In genomic region chr11:8640305-8640932, GRCh38 we compare ENCODE assay signal across 25 cellular contexts. TPM values are rescaled to one million over a fixed set of nuclear protein-coding genes. Genes with fewer than 3 reads are reported as not detected.
"Had no signal": no experiment of that assay in that cellular context is flagged by ENCODE, and none has a peak within 500 bp of the region (broad histone marks: within the 10 kb centered on the region; RNA-seq: fewer than 3 reads in every experiment).

No MANE protein-coding gene starts in this region.

- H3K4me1 ChIP-seq: adrenal gland, ascending aorta, heart left ventricle, pancreas, right lobe of liver, tibial artery had no signal

- H3K27me3 Mint-ChIP-seq: activated naive CD8-positive, alpha-beta T cell; natural killer cell treated with Interleukin-12 subunit alpha and Interleukin-12 subunit beta and Interleukin-15 and Interleukin-18, amount 100 ng/mL, for 72 hours; stimulated activated naive CD8-positive, alpha-beta T cell treated with anti-CD3 and anti-CD28 coated beads, Interleukin-15, amount 100 ng/mL, for 72 hours had no signal

- ATAC-seq: activated T-cell treated with anti-CD3 and anti-CD28 coated beads, Interleukin-2, amount 50 U/mL, for 4 hours; heart left ventricle; left cardiac atrium; pancreas; stimulated activated effector memory CD8-positive, alpha-beta T cell treated with anti-CD3 and anti-CD28 coated beads, Interleukin-12 subunit alpha, Interleukin-12 subunit beta, amount 100 ng/mL, for 72 hours; stimulated activated naive CD8-positive, alpha-beta T cell treated with anti-CD3 and anti-CD28 coated beads, Interleukin-15, amount 100 ng/mL, for 72 hours had no signal

- H3K27ac ChIP-seq: adrenal gland, ascending aorta, brain microvascular endothelial cell, dorsolateral prefrontal cortex, epithelial cell of prostate, heart left ventricle, pancreas, right lobe of liver, skin epidermis, tibial artery had no signal

- H3K4me3 ChIP-seq: adrenal gland, ascending aorta, dorsolateral prefrontal cortex, heart left ventricle, pancreas, right lobe of liver, skin epidermis, tibial artery had no signal

- H3K36me3 ChIP-seq: brain microvascular endothelial cell had no signal

- H3K9me3 Mint-ChIP-seq: natural killer cell treated with Interleukin-12 subunit alpha and Interleukin-12 subunit beta and Interleukin-15 and Interleukin-18, amount 100 ng/mL, for 72 hours had no signal

- H3K27ac Mint-ChIP-seq: activated naive CD8-positive, alpha-beta T cell; activated T-helper 2 cell treated with anti-CD3 and anti-CD28 coated beads, Interferon-gamma antibody, Interleukin-2, Interleukin-4, amounts not matched to agents 10 μg/mL and 5 μg/mL and 100 μg/mL, durations not matched to agents 14 hours and 24 hours and 36 hours; natural killer cell treated with Interleukin-12 subunit alpha and Interleukin-12 subunit beta and Interleukin-15 and Interleukin-18, amount 100 ng/mL, for 72 hours; stimulated activated effector memory CD8-positive, alpha-beta T cell treated with anti-CD3 and anti-CD28 coated beads, Interleukin-12 subunit alpha, Interleukin-12 subunit beta, amount 100 ng/mL, for 72 hours; stimulated activated naive CD8-positive, alpha-beta T cell treated with anti-CD3 and anti-CD28 coated beads, Interleukin-15, amount 100 ng/mL, for 72 hours had no signal

- H3K27me3 ChIP-seq: adrenal gland, ascending aorta, brain microvascular endothelial cell, dorsolateral prefrontal cortex, heart left ventricle, pancreas, right lobe of liver, tibial artery had no signal

- H3K9me3 ChIP-seq: adrenal gland, ascending aorta, pancreas had no signal

- DNase-seq: activated CD4-positive, alpha-beta T cell treated with anti-CD3 and anti-CD28 coated beads, Interleukin-2, amount 50 U/mL, for 4 hours; activated CD8-positive, alpha-beta memory T cell treated with anti-CD3 and anti-CD28 coated beads for 24 hours; activated CD8-positive, alpha-beta memory T cell treated with anti-CD3 and anti-CD28 coated beads, Interleukin-2, amount 50 U/mL, for 4 hours; activated naive CD4-positive, alpha-beta T cell; activated T-cell treated with anti-CD3 and anti-CD28 coated beads, Interleukin-2, amount 50 U/mL, for 4 hours; adrenal gland; brain microvascular endothelial cell; caudate nucleus; dorsolateral prefrontal cortex; heart left ventricle; islet precursor cell; left cardiac atrium; right lobe of liver; stimulated activated CD4-positive, alpha-beta T cell treated with anti-CD3 and anti-CD28 coated beads, Interleukin-1b, Interleukin-23, amount 100 ng/mL, for 48 hours; stimulated activated naive CD8-positive, alpha-beta T cell treated with anti-CD3 and anti-CD28 coated beads, Interleukin-15, amount 100 ng/mL, for 72 hours; T-helper 9 cell; tibial artery had no signal

- H3K4me3 Mint-ChIP-seq: activated naive CD8-positive, alpha-beta T cell; activated T-cell treated with anti-CD3 and anti-CD28 coated beads, Interleukin-2, amount 50 U/mL, for 4 hours; natural killer cell treated with Interleukin-12 subunit alpha and Interleukin-12 subunit beta and Interleukin-15 and Interleukin-18, amount 100 ng/mL, for 72 hours; stimulated activated effector memory CD8-positive, alpha-beta T cell treated with anti-CD3 and anti-CD28 coated beads, Interleukin-12 subunit alpha, Interleukin-12 subunit beta, amount 100 ng/mL, for 72 hours; stimulated activated naive CD8-positive, alpha-beta T cell treated with anti-CD3 and anti-CD28 coated beads, Interleukin-15, amount 100 ng/mL, for 72 hours had no signal

RNA-seq across cellular contexts. Expression of gene STK33, which starts 46.4 kb away (rescaled TPM):
- total RNA-seq: ascending aorta had no signal
